1 cellular context compared by ENCODE assay signal in genomic region chr5:1551913-1552312, GRCh38.
TF ChIP-seq lines count a peak whose summit lies in the region.

No MANE protein-coding gene starts in this region.

TF ChIP-seq in HepG2, 621 proteins besides CTCF, POLR2A, EP300 and RAD21:
- no peak for TF ChIP-seq ZNF543 (CRISPR knock-in tag; IDR thresholded peaks at IDR 0.05)
- TF ChIP-seq DDIT3 (CRISPR knock-in tag; IDR thresholded peaks at IDR 0.05) = no peak
- no peak for TF ChIP-seq FOXP1 (IDR thresholded peaks at IDR 0.05)
- TF ChIP-seq FOXP1 (CRISPR knock-in tag; IDR thresholded peaks at IDR 0.05) = no peak
- no peak for TF ChIP-seq SRSF9 (IDR thresholded peaks at IDR 0.05; ENCODE audit: borderline replicate concordance, insufficient read depth, low read depth, low read length, poor library complexity, severe bottlenecking)
- TF ChIP-seq CREM (IDR thresholded peaks at IDR 0.05) = no peak
- TF ChIP-seq CREM (CRISPR knock-in tag; IDR thresholded peaks at IDR 0.05) = no peak
- TF ChIP-seq NFE2 (CRISPR knock-in tag; IDR thresholded peaks at IDR 0.05) = no peak
- no peak for TF ChIP-seq TEAD2 (CRISPR knock-in tag; IDR thresholded peaks at IDR 0.05)
- no peak for TF ChIP-seq THAP7 (CRISPR knock-in tag; IDR thresholded peaks at IDR 0.05)
- TF ChIP-seq ZNF121 (CRISPR knock-in tag; IDR thresholded peaks at IDR 0.05) = no peak
- TF ChIP-seq IRX3 (CRISPR knock-in tag; IDR thresholded peaks at IDR 0.05; ENCODE audit: borderline replicate concordance, low read depth) = no peak
- no peak for TF ChIP-seq REL (CRISPR knock-in tag; conservative IDR thresholded peaks at IDR 0.05)
- TF ChIP-seq ELF1 (CRISPR knock-in tag; IDR thresholded peaks at IDR 0.05) = no peak
- TF ChIP-seq KDM5A (IDR thresholded peaks at IDR 0.05; ENCODE audit: borderline replicate concordance, low read length) = no peak
- no peak for TF ChIP-seq NCOA5 (CRISPR knock-in tag; IDR thresholded peaks at IDR 0.05)
- no peak for TF ChIP-seq ZSCAN20 (CRISPR knock-in tag; IDR thresholded peaks at IDR 0.05; ENCODE audit: borderline replicate concordance)
- TF ChIP-seq ZNF33A (CRISPR knock-in tag; IDR thresholded peaks at IDR 0.05; ENCODE audit: borderline replicate concordance) = no peak
- no peak for TF ChIP-seq ZNF792 (CRISPR knock-in tag; IDR thresholded peaks at IDR 0.05)
- no peak for TF ChIP-seq ZFP36 (IDR thresholded peaks at IDR 0.05; ENCODE audit: borderline replicate concordance, low read depth, low read length, partially characterized antibody)
- no peak for TF ChIP-seq IRF1 (CRISPR knock-in tag; IDR thresholded peaks at IDR 0.05; ENCODE audit: low read depth)
